16 cellular contexts compared by ENCODE assay signal in genomic region chr14:86540636-86541247, GRCh38.
"Had no signal": no experiment of that assay in that cellular context is flagged by ENCODE, and none has a peak within 500 bp of the region (broad histone marks: within the 10 kb centered on the region; RNA-seq: fewer than 3 reads in every experiment).

No MANE protein-coding gene starts in this region.

- H3K4me1 Mint-ChIP-seq: activated CD4-positive, alpha-beta T cell treated with anti-CD3 and anti-CD28 coated beads, Interleukin-2, amount 10 ng/mL, durations not matched to agents 24 days and 14 days; central memory CD8-positive, alpha-beta T cell; T-cell had no signal

- H3K9me3 Mint-ChIP-seq: activated CD4-positive, alpha-beta T cell treated with anti-CD3 and anti-CD28 coated beads, Interleukin-2, amount 10 ng/mL, durations not matched to agents 24 days and 14 days; stimulated activated naive CD8-positive, alpha-beta T cell treated with anti-CD3 and anti-CD28 coated beads, Interleukin-15, Interleukin-2, amounts not matched to agents 100 ng/mL and 50 ng/mL, for 24 hours had no signal

- H3K4me3 Mint-ChIP-seq: activated CD4-positive, alpha-beta T cell treated with anti-CD3 and anti-CD28 coated beads, Interleukin-2, amount 10 ng/mL, durations not matched to agents 24 days and 14 days; activated CD8-positive, alpha-beta T cell treated with anti-CD3 and anti-CD28 coated beads, Interleukin-2, amount 10 ng/mL, durations not matched to agents 7 days and 5 days; central memory CD8-positive, alpha-beta T cell; stimulated activated naive CD8-positive, alpha-beta T cell treated with anti-CD3 and anti-CD28 coated beads, Interleukin-15, Interleukin-2, amounts not matched to agents 100 ng/mL and 50 ng/mL, for 24 hours; T-cell had no signal

- ATAC-seq: activated CD8-positive, alpha-beta T cell treated with anti-CD3 and anti-CD28 coated beads, Interleukin-2, amount 10 ng/mL, durations not matched to agents 7 days and 5 days; T-cell had no signal

- H3K27ac ChIP-seq: ascending aorta, colonic mucosa, prostate gland, right atrium auricular region, transverse colon, vagina had no signal

- H3K36me3 Mint-ChIP-seq: T-cell had no signal

- H3K36me3 ChIP-seq: ascending aorta, colonic mucosa, prostate gland, right atrium auricular region, transverse colon, vagina had no signal

- DNase-seq: activated CD4-positive, alpha-beta T cell treated with anti-CD3 and anti-CD28 coated beads, Interleukin-2, amount 10 ng/mL, durations not matched to agents 24 days and 14 days; activated CD4-positive, CD25-positive, alpha-beta regulatory T cell; activated CD8-positive, alpha-beta memory T cell treated with anti-CD3 and anti-CD28 coated beads, Interleukin-2, amount 50 U/mL, for 4 hours; activated CD8-positive, alpha-beta T cell treated with anti-CD3 and anti-CD28 coated beads, Interleukin-2, amount 10 ng/mL, durations not matched to agents 7 days and 5 days; activated effector memory CD4-positive, alpha-beta T cell treated with Interleukin-2 at 50 U/mL for 16 hours; activated naive CD4-positive, alpha-beta T cell treated with anti-CD3 and anti-CD28 coated beads, Interleukin-2, amount 50 U/mL, for 16 hours; activated T-cell treated with anti-CD3 and anti-CD28 coated beads, Interleukin-2, amount 50 U/mL, for 48 hours; colonic mucosa; T-cell; transverse colon had no signal

- H3K27ac Mint-ChIP-seq: activated CD4-positive, alpha-beta T cell treated with anti-CD3 and anti-CD28 coated beads, Interleukin-2, amount 10 ng/mL, durations not matched to agents 24 days and 14 days; activated CD8-positive, alpha-beta T cell treated with anti-CD3 and anti-CD28 coated beads, Interleukin-2, amount 10 ng/mL, durations not matched to agents 7 days and 5 days; stimulated activated naive CD8-positive, alpha-beta T cell treated with anti-CD3 and anti-CD28 coated beads, Interleukin-15, Interleukin-2, amounts not matched to agents 100 ng/mL and 50 ng/mL, for 24 hours; T-cell had no signal

- H3K9me3 ChIP-seq: ascending aorta, colonic mucosa, prostate gland, right atrium auricular region, transverse colon, vagina had no signal

- H3K4me1 ChIP-seq: ascending aorta, colonic mucosa, prostate gland, right atrium auricular region, transverse colon, vagina had no signal

- H3K27me3 Mint-ChIP-seq: activated CD4-positive, alpha-beta T cell treated with anti-CD3 and anti-CD28 coated beads, Interleukin-2, amount 10 ng/mL, durations not matched to agents 24 days and 14 days; central memory CD8-positive, alpha-beta T cell; stimulated activated naive CD8-positive, alpha-beta T cell treated with anti-CD3 and anti-CD28 coated beads, Interleukin-15, Interleukin-2, amounts not matched to agents 100 ng/mL and 50 ng/mL, for 24 hours; T-cell had no signal

- H3K27me3 ChIP-seq: ascending aorta, colonic mucosa, right atrium auricular region, transverse colon, vagina had no signal

- H3K4me3 ChIP-seq: ascending aorta, colonic mucosa, prostate gland, right atrium auricular region, transverse colon, vagina had no signal
